In genomic region chr1:27292111-27292510, GRCh38 we compare ENCODE assay signal across 20 cellular contexts. TPM values are rescaled to one million over a fixed set of nuclear protein-coding genes. Genes with fewer than 3 reads are reported as not detected.
DNase-seq lines count a peak whose midpoint lies in the region; ATAC-seq, FAIRE-seq and TF ChIP-seq lines count a peak whose summit lies in the region.
"Had no signal": no experiment of that assay in that cellular context is flagged by ENCODE, and none has a peak within 500 bp of the region (broad histone marks: within the 10 kb centered on the region; RNA-seq: fewer than 3 reads in every experiment).

No MANE protein-coding gene starts in this region.

- H3K27ac ChIP-seq in cardiac muscle cell (peak overlapping the region; percentile 42), osteoblast (ENCODE audit: low read depth, low read length) (no peak overlapping the region)
- H3K27ac ChIP-seq: PC-9 had no signal

- no peaks in the 10 kb centered on the region for H3K79me2 ChIP-seq in osteoblast (ENCODE audit: insufficient read depth, low read length)

- no peak overlapping the region for H3K4me3 Mint-ChIP-seq in T-helper 17 cell
- H3K4me3 Mint-ChIP-seq: activated CD4-positive, alpha-beta memory T cell treated with anti-CD3 and anti-CD28 coated beads for 36 hours; activated T-helper 1 cell treated with anti-CD3 and anti-CD28 coated beads, Interleukin-12 subunit alpha, Interleukin-12 subunit beta, Interleukin-2, Interleukin-4 antibody, amounts not matched to agents 30 ng/mL and 10 ng/mL and 1 ng/mL, durations not matched to agents 14 hours and 24 hours and 36 hours; endodermal cell; nephron had no signal

- no peaks in the 10 kb centered on the region for H4K20me1 ChIP-seq in osteoblast (ENCODE audit: insufficient read depth, low read length)

- H3K4me3 ChIP-seq in cardiac muscle cell, result no peak overlapping the region
- no peak overlapping the region for H3K4me3 ChIP-seq in osteoblast (ENCODE audit: insufficient read depth, low read length)
- H3K4me3 ChIP-seq: PC-9 had no signal

- no peaks in the 10 kb centered on the region for H3K27me3 Mint-ChIP-seq in T-helper 17 cell
- H3K27me3 Mint-ChIP-seq: activated CD4-positive, alpha-beta memory T cell treated with anti-CD3 and anti-CD28 coated beads for 36 hours had no signal

- ATAC-seq in T-helper 17 cell, result no peak
- ATAC-seq in stimulated activated naive CD8-positive, alpha-beta T cell treated with anti-CD3 and anti-CD28 coated beads, Interleukin-15, Interleukin-2, amounts not matched to agents 100 U/mL and 50 U/mL, for 24 hours, result no peak

- H3K36me3 ChIP-seq in cardiac muscle cell (peaks cover 14% of the 10 kb centered on the region), osteoblast (ENCODE audit: insufficient read depth, low read length) (peaks cover 38% of the 10 kb centered on the region)

- H2AFZ ChIP-seq in osteoblast (ENCODE audit: low read length), result no peak overlapping the region
- H2AFZ ChIP-seq: PC-9 had no signal

- no peak overlapping the region for H3K4me2 ChIP-seq in osteoblast (ENCODE audit: insufficient read depth, low read length)
- H3K4me2 ChIP-seq: PC-9 had no signal

- no peaks in the 10 kb centered on the region for H3K27me3 ChIP-seq in cardiac muscle cell
- H3K27me3 ChIP-seq in osteoblast (ENCODE audit: insufficient read depth, low read length), result no peaks in the 10 kb centered on the region

- DNase-seq in EL, result peak; percentile 59
- DNase-seq in RCC 7860 (ENCODE audit: low spot score), result peak; percentile 83
- peak in 1 of 2 donors; percentile 83 for DNase-seq in cardiac muscle cell (ENCODE audit: low read depth in 1 of 2, low spot score in 1 of 2)
- peak; percentile 94 for DNase-seq in osteoblast (ENCODE audit: insufficient read length, low spot score, missing footprints)
- no peak for DNase-seq in NCI-H1436 (lab: John Stamatoyannopoulos, UW)
- DNase-seq in T-helper 17 cell, result no peak
- no peak for DNase-seq in NCI-H345 (lab: John Stamatoyannopoulos, UW)
- no peak for DNase-seq in stimulated activated naive CD8-positive, alpha-beta T cell treated with anti-CD3 and anti-CD28 coated beads, Interleukin-15, Interleukin-2, amounts not matched to agents 100 U/mL and 50 U/mL, for 24 hours
- DNase-seq: activated CD4-positive, alpha-beta memory T cell treated with anti-CD3 and anti-CD28 coated beads for 36 hours; Caco-2; endodermal cell; GDM1; MV-4-11; NCI-H69; PC-9 had no signal

- H3K27ac Mint-ChIP-seq in T-helper 17 cell, result no peak overlapping the region
- H3K27ac Mint-ChIP-seq: activated CD4-positive, alpha-beta memory T cell treated with anti-CD3 and anti-CD28 coated beads for 36 hours; activated T-helper 1 cell treated with anti-CD3 and anti-CD28 coated beads, Interleukin-12 subunit alpha, Interleukin-12 subunit beta, Interleukin-2, Interleukin-4 antibody, amounts not matched to agents 30 ng/mL and 10 ng/mL and 1 ng/mL, durations not matched to agents 14 hours and 24 hours and 36 hours; endodermal cell; nephron had no signal

- peaks cover 8% of the 10 kb centered on the region for H3K36me3 Mint-ChIP-seq in T-helper 17 cell (ENCODE audit: low read depth)

- peaks cover 3% of the 10 kb centered on the region for H3K4me1 Mint-ChIP-seq in T-helper 17 cell

- no peaks in the 10 kb centered on the region for H3K9me3 ChIP-seq in cardiac muscle cell (ENCODE audit: low read depth)
- H3K9me3 ChIP-seq in osteoblast (ENCODE audit: low read depth, low read length), result no peaks in the 10 kb centered on the region
- H3K9me3 ChIP-seq in T-helper 17 cell (ENCODE audit: control insufficient read depth, low read length, poor library complexity, severe bottlenecking), result no peaks in the 10 kb centered on the region
- H3K9me3 ChIP-seq: Caco-2 had no signal

- TF ChIP-seq CTCF in cardiac muscle cell (IDR thresholded peaks at IDR 0.05; ENCODE audit: low read depth, low read length) (no peak), osteoblast (IDR thresholded peaks at IDR 0.05; ENCODE audit: extremely low read depth, low read depth, low read length) (no peak)

- H3K4me1 ChIP-seq in cardiac muscle cell (ENCODE audit: low read depth) (peaks cover 26% of the 10 kb centered on the region), osteoblast (ENCODE audit: insufficient read depth, low read length) (peaks cover 6% of the 10 kb centered on the region)
- H3K4me1 ChIP-seq: Caco-2 had no signal

- peak; percentile 4 for FAIRE-seq in RCC 7860 (lab: Jason Lieb, UNC)
- FAIRE-seq: GM12892, H1 had no signal

RNA-seq across cellular contexts. Expression of gene TMEM222, which starts 29.9 kb away (rescaled TPM):
- total RNA-seq in cardiac muscle cell, result 32.1 and 39.6 TPM in 2 replicates
- 55.2 and 60.5 TPM in 2 replicates for polyA plus RNA-seq in cardiac muscle cell
- total RNA-seq in osteoblast, result 23.9 and 30.4 TPM in 2 replicates
- 10 to 100 TPM; 24.8 to 27.0 TPM for total RNA-seq in T-helper 17 cell

RNA-seq across cellular contexts. Expression of gene SYTL1, which starts 49.7 kb away (rescaled TPM):
- total RNA-seq in cardiac muscle cell, result 14.7 and 23.5 TPM in 2 replicates
- 31.8 and 44.1 TPM in 2 replicates for polyA plus RNA-seq in cardiac muscle cell
- total RNA-seq in osteoblast, result under 0.01 TPM in 1 of 2 replicates, not detected in the other
- 100 to 1,000 TPM; 206 to 261 TPM for total RNA-seq in T-helper 17 cell
- total RNA-seq: lung microvascular endothelial cell had no signal

RNA-seq across cellular contexts. Expression of gene WDTC1, which starts 57.7 kb away (rescaled TPM):
- total RNA-seq in cardiac muscle cell (49.9 and 52.5 TPM in 2 replicates), osteoblast (30.9 and 34.4 TPM in 2 replicates), T-helper 17 cell (10 to 100 TPM; 30.7 to 32.9 TPM)
- polyA plus RNA-seq in cardiac muscle cell, result 18.9 and 22.8 TPM in 2 replicates

Comparison
In these comparisons a context has a peak if more than half of its experiments do, and no peak if none do; other contexts are left out.
1. DNase-seq: peak in EL (single experiment), RCC 7860 (single experiment) and osteoblast (single experiment); none in NCI-H1436 (single experiment), T-helper 17 cell (0 of 3), NCI-H345 (single experiment) and stimulated activated naive CD8-positive, alpha-beta T cell treated with anti-CD3 and anti-CD28 coated beads, Interleukin-15, Interleukin-2, amounts not matched to agents 100 U/mL and 50 U/mL, for 24 hours (single experiment).
2. RNA of gene SYTL1, which starts 49.7 kb away (total RNA-seq): 206 to 261 TPM in T-helper 17 cell and 14.7 to 23.5 TPM in cardiac muscle cell; under 0.01 TPM in osteoblast; every median in the first group is over 10 times any median in the second.